2 cellular contexts compared by ENCODE assay signal in genomic region chr6:25831532-25832306, GRCh38.
TF ChIP-seq lines count a peak whose summit lies in the region.

Gene SLC17A1, minus strand, starts transcription at chr6:25832052. Its CDS starts 1,495 bp downstream, at chr6:25830557.

TF ChIP-seq in GM23338, 12 proteins besides CTCF, POLR2A, EP300 and RAD21:
- TF ChIP-seq ETS1 (IDR thresholded peaks at IDR 0.05) (no peak), REST (IDR thresholded peaks at IDR 0.05; ENCODE audit: unreplicated experiment) (no peak), ZNF331 (CRISPR knock-in tag; IDR thresholded peaks at IDR 0.05; ENCODE audit: low read depth) (no peak), JUNB (IDR thresholded peaks at IDR 0.05; ENCODE audit: unreplicated experiment) (no peak)

TF ChIP-seq in H1, 55 proteins besides CTCF, POLR2A, EP300 and RAD21:
- no peak for TF ChIP-seq SP2 (IDR thresholded peaks at IDR 0.05; ENCODE audit: low read length)
TF ChIP-seq in H1: peak in this region for 0.
